19 cellular contexts compared by ENCODE assay signal in genomic region chr11:31802609-31802989, GRCh38. TPM values are rescaled to one million over a fixed set of nuclear protein-coding genes. Genes with fewer than 3 reads are reported as not detected.
DNase-seq lines count a peak whose midpoint lies in the region; TF ChIP-seq lines count a peak whose summit lies in the region.
"Had no signal": no experiment of that assay in that cellular context is flagged by ENCODE, and none has a peak within 500 bp of the region (broad histone marks: within the 10 kb centered on the region; RNA-seq: fewer than 3 reads in every experiment).

No MANE protein-coding gene starts in this region.

- WGBS in endodermal cell (ENCODE audit: insufficient coverage in 1 of 2, insufficient read length in 1 of 2), 2 experiments: 5 to 7% methylated on average over 13 to 20 of the region's 20 CpGs

- H3K4me1 ChIP-seq in endodermal cell (ENCODE audit: control insufficient read depth, insufficient read depth, low read length) (peaks cover 18% of the 10 kb centered on the region), neural progenitor cell (peaks cover 92% of the 10 kb centered on the region)

- TF ChIP-seq CTCF in GM13976 (IDR thresholded peaks at IDR 0.05; ENCODE audit: borderline replicate concordance, control extremely low read depth, extremely low read depth, insufficient read depth, missing control alignments) (no peak), HFFc6 (IDR thresholded peaks at IDR 0.05) (no peak), endodermal cell (conservative IDR thresholded peaks at IDR 0.05) (no peak), neural progenitor cell (IDR thresholded peaks at IDR 0.05) (no peak)

- peaks cover 100% of the 10 kb centered on the region for H3K27me3 ChIP-seq in endodermal cell (ENCODE audit: control insufficient read depth, insufficient read depth, low read length, poor library complexity, severe bottlenecking)
- H3K27me3 ChIP-seq in neural progenitor cell: peaks cover 89% of the 10 kb centered on the region

- H3K9ac ChIP-seq in endodermal cell (ENCODE audit: extremely low read depth, low read length, poor library complexity, severe bottlenecking) (no peak overlapping the region), neural progenitor cell (no peak overlapping the region)
- H3K9ac ChIP-seq: GM23248 had no signal

- no peaks in the 10 kb centered on the region for H3K9me3 Mint-ChIP-seq in HFFc6
- H3K9me3 Mint-ChIP-seq in endodermal cell: no peaks in the 10 kb centered on the region
- peaks cover 15% of the 10 kb centered on the region for H3K9me3 Mint-ChIP-seq in neural progenitor cell
- H3K9me3 Mint-ChIP-seq: activated T-helper 2 cell treated with anti-CD3 and anti-CD28 coated beads, Interferon-gamma antibody, Interleukin-2, Interleukin-4, amounts not matched to agents 10 μg/mL and 5 μg/mL and 100 μg/mL, durations not matched to agents 14 hours and 24 hours and 36 hours; central memory CD8-positive, alpha-beta T cell had no signal

- H3K4me2 ChIP-seq in neural progenitor cell: peak overlapping the region; percentile 98

- H3F3A ChIP-seq in neural progenitor cell (ENCODE audit: low read depth): peaks cover 89% of the 10 kb centered on the region

- DNase-seq in GM13976 (ENCODE audit: low spot score) (peak; percentile 37), HFFc6 (no peak), endodermal cell (peak; percentile 86), neural progenitor cell (ENCODE audit: low spot score) (peak; percentile 71), mesenteric fat pad (ENCODE audit: low spot score) (no peak), NCI-H510A (lab: John Stamatoyannopoulos, UW) (no peak), NCI-H748 treated with DMSO at 0.1 percent for 48 hours (lab: John Stamatoyannopoulos, UW) (no peak)
- DNase-seq: DND-41; effector CD8-positive, alpha-beta T cell; GM23248; NCI-H69; SHP77 treated with DMSO at 0.1 percent for 48 hours; transverse colon had no signal

- H3K27me3 Mint-ChIP-seq in HFFc6 (ENCODE audit: insufficient read depth) (peaks cover 72% of the 10 kb centered on the region), endodermal cell (ENCODE audit: insufficient read depth) (peaks cover 99% of the 10 kb centered on the region), neural progenitor cell (ENCODE audit: insufficient read depth, low read depth) (peaks cover 52% of the 10 kb centered on the region)

- no peak overlapping the region for H3K27ac Mint-ChIP-seq in HFFc6
- no peak overlapping the region for H3K27ac Mint-ChIP-seq in endodermal cell
- H3K27ac Mint-ChIP-seq in neural progenitor cell: no peak overlapping the region
- H3K27ac Mint-ChIP-seq: activated T-helper 2 cell treated with anti-CD3 and anti-CD28 coated beads, Interferon-gamma antibody, Interleukin-2, Interleukin-4, amounts not matched to agents 10 μg/mL and 5 μg/mL and 100 μg/mL, durations not matched to agents 14 hours and 24 hours and 36 hours; stimulated activated naive CD8-positive, alpha-beta T cell treated with anti-CD3 and anti-CD28 coated beads, Interleukin-15, Interleukin-2, amounts not matched to agents 100 ng/mL and 50 ng/mL, for 24 hours had no signal

- no peaks in the 10 kb centered on the region for H3K9me3 ChIP-seq in endodermal cell (ENCODE audit: control insufficient read depth, low read length)
- H3K9me3 ChIP-seq in neural progenitor cell (ENCODE audit: low read depth): no peaks in the 10 kb centered on the region
- H3K9me3 ChIP-seq: transverse colon had no signal

- peak overlapping the region; percentile 63 for H3K4me3 ChIP-seq in endodermal cell (ENCODE audit: low read length)
- peak overlapping the region; percentile 91 for H3K4me3 ChIP-seq in neural progenitor cell
- H3K4me3 ChIP-seq: GM23248, transverse colon had no signal

- H2AFZ ChIP-seq in neural progenitor cell (replicated peaks): no peak overlapping the region
- H2AFZ ChIP-seq: GM23248 had no signal

- H3K36me3 ChIP-seq in endodermal cell (ENCODE audit: control insufficient read depth, insufficient read depth, low read length) (peaks cover 36% of the 10 kb centered on the region), neural progenitor cell (peaks cover 23% of the 10 kb centered on the region)
- H3K36me3 ChIP-seq: transverse colon had no signal

- H3K36me3 Mint-ChIP-seq in HFFc6 (ENCODE audit: low read depth) (peaks cover 8% of the 10 kb centered on the region; the same call in 1 of the 2 replicates), endodermal cell (ENCODE audit: low read depth) (peaks cover 2% of the 10 kb centered on the region), neural progenitor cell (peaks cover 69% of the 10 kb centered on the region)

- H3K4me3 Mint-ChIP-seq in HFFc6 (peak overlapping the region; percentile 30; the same call in 1 of the 2 replicates), endodermal cell (no peak overlapping the region), neural progenitor cell (peak overlapping the region; percentile 87)
- H3K4me3 Mint-ChIP-seq: central memory CD8-positive, alpha-beta T cell; stimulated activated naive CD8-positive, alpha-beta T cell treated with anti-CD3 and anti-CD28 coated beads, Interleukin-15, Interleukin-2, amounts not matched to agents 100 ng/mL and 50 ng/mL, for 24 hours had no signal

- H3K27ac ChIP-seq in endodermal cell (ENCODE audit: low read depth, low read length): no peak overlapping the region
- H3K27ac ChIP-seq in neural progenitor cell: no peak overlapping the region
- H3K27ac ChIP-seq: GM23248, transverse colon had no signal

- in situ Hi-C loops in GM13976 (cut with MboI; ENCODE audit: low sequenced_read_pairs, unreplicated experiment): loop anchor here (10.0 kb wide), 1 partner anchor 428 kb away; no protein-coding TSS in a partner anchor

- H4K20me1 ChIP-seq in neural progenitor cell (ENCODE audit: low read depth): peaks cover 88% of the 10 kb centered on the region

- H3K79me2 ChIP-seq in neural progenitor cell (ENCODE audit: low read depth): peaks cover 77% of the 10 kb centered on the region

- H3K4me1 Mint-ChIP-seq in HFFc6 (ENCODE audit: low read depth) (peaks cover 30% of the 10 kb centered on the region), endodermal cell (peaks cover 46% of the 10 kb centered on the region), neural progenitor cell (peaks cover 60% of the 10 kb centered on the region)

RNA-seq across cellular contexts. Expression of gene PAX6, which starts 8.5 kb away (rescaled TPM):
- total RNA-seq in HFFc6 (2021; fragmentation: NEBNext Ultra II Directional; extraction: Animal tissue kit (Norgen Biotek cat#: 25700)): 1 to 10 TPM in 4 of 6 experiments, not detected in 2; 1.3 to 1.5 (median 1.4) TPM
- total RNA-seq in endodermal cell: 1 to 10 TPM; 5.4 to 6.8 TPM
- 37.3 TPM for polyA plus RNA-seq in endodermal cell (2013, experiment 1 of 2)
- polyA plus RNA-seq in endodermal cell (2013, experiment 2 of 2): 27.0 TPM
- total RNA-seq in neural progenitor cell (ENCODE audit: low replicate concordance): 190 and 215 TPM in 2 replicates
- total RNA-seq in mesenteric fat pad: 0.32 TPM
- total RNA-seq: activated T-helper 2 cell treated with anti-CD3 and anti-CD28 coated beads, Interferon-gamma antibody, Interleukin-2, Interleukin-4, amounts not matched to agents 10 μg/mL and 5 μg/mL and 100 μg/mL, durations not matched to agents 14 hours and 24 hours and 36 hours; GM23248; liver; OCI-LY7; T-helper 2 cell treated with Interferon-gamma antibody and Interleukin-4, amounts not matched to agents 100 ng/mL and 5 ng/mL, for 36 hours had no signal
- polyA plus RNA-seq: liver had no signal

Comparison
In these comparisons a context has a peak if more than half of its experiments do, and no peak if none do; other contexts are left out.
1. DNase-seq: peak in GM13976 (single experiment), endodermal cell (single experiment) and neural progenitor cell (single experiment); none in HFFc6 (single experiment), mesenteric fat pad (single experiment), NCI-H510A (single experiment) and NCI-H748 treated with DMSO at 0.1 percent for 48 hours (single experiment).
2. RNA of gene PAX6, which starts 8.5 kb away (total RNA-seq): 190 to 215 TPM in neural progenitor cell; 5.4 to 6.8 TPM in endodermal cell, 1.3 to 1.5 TPM in HFFc6 and 0.32 TPM in mesenteric fat pad (single experiment); every median in the first group is over 10 times any median in the second.